8 cellular contexts compared by ENCODE assay signal in genomic region chr10:110304394-110304779, GRCh38. TPM values are rescaled to one million over a fixed set of nuclear protein-coding genes. Genes with fewer than 3 reads are reported as not detected.
DNase-seq lines count a peak whose midpoint lies in the region; ATAC-seq and TF ChIP-seq lines count a peak whose summit lies in the region.

No MANE protein-coding gene starts in this region.

- H3K9me3 ChIP-seq in PC-3 (ENCODE audit: low read length) (no peaks in the 10 kb centered on the region), endodermal cell (ENCODE audit: control insufficient read depth, low read length) (no peaks in the 10 kb centered on the region)

- peaks cover 54% of the 10 kb centered on the region for H3K79me2 ChIP-seq in PC-3 (ENCODE audit: low read length)

- 0% methylated on average over 42 of the region's 42 CpGs; no CpG with 5 or more reads in 1 of the 2 experiments for WGBS in endodermal cell (ENCODE audit: insufficient coverage in 1 of 2, insufficient read length in 1 of 2), 2 experiments

- H3K27me3 ChIP-seq in PC-3 (ENCODE audit: low read length) = no peaks in the 10 kb centered on the region
- no peaks in the 10 kb centered on the region for H3K27me3 ChIP-seq in endodermal cell (ENCODE audit: control insufficient read depth, insufficient read depth, low read length, poor library complexity, severe bottlenecking)

- H3K27ac Mint-ChIP-seq in endodermal cell = peak overlapping the region; percentile 98
- peak overlapping the region; percentile 97 to 100 (median 99) for H3K27ac Mint-ChIP-seq in naive thymus-derived CD8-positive, alpha-beta T cell

- H3K27ac ChIP-seq in PC-3 (ENCODE audit: low read length) (peak overlapping the region; percentile 92), endodermal cell (ENCODE audit: low read depth, low read length) (peak overlapping the region; percentile 88)

- no peaks in the 10 kb centered on the region for H3K9me2 ChIP-seq in PC-3 (replicated peaks; ENCODE audit: low read length)

- CTCF ChIA-PET in PC-3 (lab: Charles Lee) = interaction anchor here (0.6 to 0.9 kb wide), 5 partner anchors 90 to 363 kb away, joined by 4 to 23 read pairs (median 6); no protein-coding TSS in a partner anchor

- H3K4me1 ChIP-seq in PC-3 (ENCODE audit: insufficient read depth, low read length) (peaks cover 53% of the 10 kb centered on the region), endodermal cell (ENCODE audit: control insufficient read depth, insufficient read depth, low read length) (peaks cover 16% of the 10 kb centered on the region)

- H2AFZ ChIP-seq in PC-3 (ENCODE audit: low read length) = peak overlapping the region; percentile 67

- BruUV-seq in PC-3 (replicated peaks; lab: Mats Ljungman, UMichigan) = no TSS peak

- peaks cover 32% of the 10 kb centered on the region for H3K36me3 Mint-ChIP-seq in endodermal cell (ENCODE audit: low read depth)
- peaks cover 0 to 41% (median 6%) of the 10 kb centered on the region in 3 donors for H3K36me3 Mint-ChIP-seq in naive thymus-derived CD8-positive, alpha-beta T cell

- ATAC-seq in HG02588 (IDR thresholded peaks at IDR 0.05; ENCODE audit: unreplicated experiment) = peak; percentile 47
- peak; percentile 32 for ATAC-seq in PC-3
- peak; percentile 58 for ATAC-seq in naive thymus-derived CD8-positive, alpha-beta T cell

- H3K27me3 Mint-ChIP-seq in endodermal cell (ENCODE audit: insufficient read depth) = no peaks in the 10 kb centered on the region
- H3K27me3 Mint-ChIP-seq in naive thymus-derived CD8-positive, alpha-beta T cell = no peaks in the 10 kb centered on the region

- peaks cover 46% of the 10 kb centered on the region for H4K20me1 ChIP-seq in PC-3 (ENCODE audit: low read length)

- TF ChIP-seq CTCF in PC-3 (conservative IDR thresholded peaks at IDR 0.05; ENCODE audit: low read depth, low read length) = no peak
- no peak for TF ChIP-seq CTCF in endodermal cell (conservative IDR thresholded peaks at IDR 0.05)

- POLR2A ChIA-PET in PC-3 (lab: Charles Lee; ENCODE audit: unreplicated experiment) = interaction anchor here (0.6 to 1.1 kb wide), 5 partner anchors 90 to 598 kb away, joined by 3 to 18 read pairs (median 6); no protein-coding TSS in a partner anchor
- POLR2A ChIA-PET in naive thymus-derived CD8-positive, alpha-beta T cell (lab: Charles Lee) = interaction anchor here (0.6 to 2.8 kb wide), 11 partner anchors 10 to 296 kb away, joined by 3 to 33 read pairs (median 5); partner anchors contain the start of genes ADD3, MXI1 and SMC3

- intact Hi-C loops in PC-3 (cut with micrococcal nuclease) = no loop called here

- H3K4me3 ChIP-seq in PC-3 (ENCODE audit: low read length) (peak overlapping the region; percentile 92), endodermal cell (ENCODE audit: low read length) (peak overlapping the region; percentile 99)

- peak overlapping the region; percentile 78 for H3K4me2 ChIP-seq in PC-3 (ENCODE audit: low read length)

- H3F3A ChIP-seq in PC-3 (ENCODE audit: low read length, unreplicated experiment) = no peaks in the 10 kb centered on the region

- peaks cover 35% of the 10 kb centered on the region for H3K4me1 Mint-ChIP-seq in endodermal cell
- H3K4me1 Mint-ChIP-seq in naive thymus-derived CD8-positive, alpha-beta T cell = peaks cover 18 to 60% (median 45%) of the 10 kb centered on the region in 4 donors

- peaks cover 38% of the 10 kb centered on the region; the same call in 1 of the 2 replicates for H3K36me3 ChIP-seq in PC-3 (ENCODE audit: low read depth, low read length)
- H3K36me3 ChIP-seq in endodermal cell (ENCODE audit: control insufficient read depth, insufficient read depth, low read length) = peaks cover 42% of the 10 kb centered on the region

- peak overlapping the region; percentile 99 for H3K9ac ChIP-seq in PC-3 (ENCODE audit: low read length)
- peak overlapping the region; percentile 94 for H3K9ac ChIP-seq in endodermal cell (ENCODE audit: extremely low read depth, low read length, poor library complexity, severe bottlenecking)

- no peaks in the 10 kb centered on the region for H3K9me3 Mint-ChIP-seq in endodermal cell
- H3K9me3 Mint-ChIP-seq in naive thymus-derived CD8-positive, alpha-beta T cell = no peaks in the 10 kb centered on the region

- DNase-seq in NCI-H748 (lab: John Stamatoyannopoulos, UW; ENCODE audit: unreplicated experiment) (peak; percentile 53), NCI-H748 treated with DMSO at 0.1 percent for 48 hours (lab: John Stamatoyannopoulos, UW) (no peak), PC-3 (no peak), endodermal cell (no peak), MV-4-11 (lab: John Stamatoyannopoulos, UW) (no peak), COR-L47 (lab: John Stamatoyannopoulos, UW) (no peak)
- DNase-seq in naive thymus-derived CD8-positive, alpha-beta T cell = no peak

- peak overlapping the region; percentile 89 for H3K4me3 Mint-ChIP-seq in endodermal cell
- peak overlapping the region; percentile 90 to 99 (median 96) for H3K4me3 Mint-ChIP-seq in naive thymus-derived CD8-positive, alpha-beta T cell

RNA-seq across cellular contexts. Expression of gene SMNDC1, which starts 0.3 kb away (rescaled TPM):
- total RNA-seq in PC-3 (2014; rRNA removed) = 16.3 and 18.4 TPM in 2 replicates
- total RNA-seq in endodermal cell = 10 to 100 TPM; 52.9 to 65.6 TPM
- polyA plus RNA-seq in endodermal cell (2013, experiment 1 of 2) = 29.0 TPM
- polyA plus RNA-seq in endodermal cell (2013, experiment 2 of 2) = 29.7 TPM
- 10 to 100 TPM; 37.3 to 39.5 TPM for total RNA-seq in naive thymus-derived CD8-positive, alpha-beta T cell
- 10 to 100 TPM; 13.0 to 14.5 (median 13.0) TPM for polyA plus RNA-seq in naive thymus-derived CD8-positive, alpha-beta T cell
